In the genomic region with DNA sequence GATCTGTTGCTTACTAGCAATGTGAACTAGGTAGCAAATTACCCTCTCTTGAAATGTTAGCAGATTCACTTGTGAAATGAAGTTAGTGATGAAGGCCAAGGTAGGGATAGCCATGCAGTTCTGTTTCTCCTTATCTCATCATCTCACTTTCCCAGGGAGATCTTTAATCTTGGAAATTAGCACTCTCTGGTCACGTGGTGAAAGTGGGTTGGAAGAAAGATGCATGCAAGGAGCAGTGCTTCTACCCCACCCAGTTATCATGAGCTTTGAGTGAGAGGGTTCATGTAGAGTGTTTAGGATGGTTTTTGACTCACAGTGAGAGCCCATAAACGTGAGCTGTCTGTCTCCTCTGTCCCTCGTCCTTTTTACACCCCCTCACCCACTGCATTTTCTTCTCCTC, we compare ENCODE assay signal across 15 cellular contexts.
A peak's percentile ranks its signal among the peaks of the same experiment; 100 is the strongest.
DNase-seq lines count a peak whose midpoint lies in the region; TF ChIP-seq lines count a peak whose summit lies in the region.
"Had no signal": no experiment of that assay in that cellular context is flagged by ENCODE, and none has a peak within 500 bp of the region (broad histone marks: within the 10 kb centered on the region; RNA-seq: fewer than 3 reads in every experiment).

No MANE protein-coding gene starts in this region.

- no peak for TF ChIP-seq EP300 in SK-N-SH (IDR thresholded peaks at IDR 0.05; ENCODE audit: borderline replicate concordance in 1 of 2, low read depth in 1 of 2, low read length in 1 of 2)

- no peak for TF ChIP-seq RAD21 in SK-N-SH (IDR thresholded peaks at IDR 0.05; ENCODE audit: low read length)

- peaks cover 7% of the 10 kb centered on the region for H3K4me1 ChIP-seq in smooth muscle cell (ENCODE audit: low read depth)
- H3K4me1 ChIP-seq in SK-N-SH (ENCODE audit: control insufficient read depth in 1 of 2, insufficient read depth in 2 of 2, low read depth in 1 of 2, low read length in 1 of 2) = no peaks in the 10 kb centered on the region
- H3K4me1 ChIP-seq: Caco-2 had no signal

- no peaks in the 10 kb centered on the region for H3K27me3 ChIP-seq in smooth muscle cell (ENCODE audit: low read depth)
- no peaks in the 10 kb centered on the region for H3K27me3 ChIP-seq in SK-N-SH (ENCODE audit: insufficient read depth)

- H3K4me2 ChIP-seq in smooth muscle cell (no peak overlapping the region), SK-N-SH (no peak overlapping the region)
- H3K4me2 ChIP-seq: GM23338 had no signal

- H4K20me1 ChIP-seq in smooth muscle cell (ENCODE audit: low read depth) (no peaks in the 10 kb centered on the region), SK-N-SH (ENCODE audit: insufficient read depth) (no peaks in the 10 kb centered on the region)

- H3K27ac ChIP-seq in smooth muscle cell (ENCODE audit: low read depth) (peak overlapping the region; percentile 70), SK-N-SH (ENCODE audit: low read depth in 2 of 2, low read length in 1 of 2) (no peak overlapping the region)

- TF ChIP-seq CTCF in smooth muscle cell (IDR thresholded peaks at IDR 0.05; ENCODE audit: borderline replicate concordance, insufficient read depth, poor library complexity, severe bottlenecking) (no peak), SK-N-SH (IDR thresholded peaks at IDR 0.05) (no peak)

- DNase-seq in SK-N-DZ (ENCODE audit: low spot score) (peak; percentile 54), kidney tubule cell (ENCODE audit: low spot score) (peak; percentile 60), smooth muscle cell (lab: John Stamatoyannopoulos, UW; ENCODE audit: unreplicated experiment) (no peak), SK-N-SH (no peak), DMS53 treated with DMSO at 0.1 percent for 48 hours (lab: John Stamatoyannopoulos, UW; ENCODE audit: unreplicated experiment) (no peak)
- no peak for DNase-seq in activated naive CD4-positive, alpha-beta T cell treated with Interleukin-2 at 50 U/mL for 16 hours
- DNase-seq: C1 segment of cervical spinal cord; Caco-2; CD8-positive, alpha-beta T cell; DMS153; DMS79; GDM1; H9 had no signal

- CTCF ChIA-PET in SK-N-SH (lab: Yijun Ruan, JAX) = no interaction called here

- WGBS in smooth muscle cell (ENCODE audit: low lambda C conversion rate) = 24% methylated on average over 3 of the region's 3 CpGs
- WGBS in SK-N-SH (ENCODE audit: low lambda C conversion rate) = 16% methylated on average over 3 of the region's 3 CpGs

- H3K36me3 ChIP-seq in smooth muscle cell (ENCODE audit: low read depth) (no peaks in the 10 kb centered on the region), SK-N-SH (replicated peaks in 1 of 2; ENCODE audit: control insufficient read depth in 1 of 2, insufficient read depth in 2 of 2, low read length in 1 of 2) (no peaks in the 10 kb centered on the region)

- H3K9ac ChIP-seq in smooth muscle cell (ENCODE audit: low read depth) (no peak overlapping the region), SK-N-SH (no peak overlapping the region)

- H2AFZ ChIP-seq in smooth muscle cell (ENCODE audit: low read depth) (no peak overlapping the region), SK-N-SH (ENCODE audit: low read depth) (no peak overlapping the region)
- H2AFZ ChIP-seq: GM23338 had no signal

- H3F3A ChIP-seq in smooth muscle cell (ENCODE audit: low read depth) (peaks cover 5% of the 10 kb centered on the region), SK-N-SH (replicated peaks; ENCODE audit: insufficient read depth) (no peaks in the 10 kb centered on the region)

- H3K4me3 ChIP-seq in smooth muscle cell = no peak overlapping the region
- H3K4me3 ChIP-seq in SK-N-SH (ENCODE audit: low read depth in 2 of 2, low read length in 1 of 2) = no peak overlapping the region
- H3K4me3 ChIP-seq: GM12878, GM23338 had no signal

- H3K9me3 ChIP-seq in smooth muscle cell (replicated peaks; ENCODE audit: low read depth) (no peaks in the 10 kb centered on the region), SK-N-SH (no peaks in the 10 kb centered on the region)
- H3K9me3 ChIP-seq: Caco-2 had no signal

- H3K79me2 ChIP-seq in smooth muscle cell (ENCODE audit: low read depth) = no peaks in the 10 kb centered on the region
- H3K79me2 ChIP-seq in SK-N-SH (ENCODE audit: insufficient read depth) = no peaks in the 10 kb centered on the region

- POLR2A ChIA-PET in SK-N-SH (lab: Yijun Ruan, JAX) = no interaction called here

- no peaks in the 10 kb centered on the region for H3K9me2 ChIP-seq in SK-N-SH

TF ChIP-seq in SK-N-SH, 30 proteins besides CTCF, POLR2A, EP300 and RAD21:
- no peak for TF ChIP-seq GATA2 (CRISPR knock-in tag; IDR thresholded peaks at IDR 0.05)
- no peak for TF ChIP-seq RFX5 (IDR thresholded peaks at IDR 0.05; ENCODE audit: low read length)
- no peak for TF ChIP-seq MEF2A (IDR thresholded peaks at IDR 0.05; ENCODE audit: borderline replicate concordance, low read depth)
- TF ChIP-seq TCF12 (IDR thresholded peaks at IDR 0.05) = no peak
- TF ChIP-seq CHD2 (IDR thresholded peaks at IDR 0.05; ENCODE audit: low read length, partially characterized antibody) = no peak
- no peak for TF ChIP-seq NFIC (IDR thresholded peaks at IDR 0.05; ENCODE audit: borderline replicate concordance)
- no peak for TF ChIP-seq RCOR1 (IDR thresholded peaks at IDR 0.05; ENCODE audit: low read length)
- TF ChIP-seq, protein P1, sequence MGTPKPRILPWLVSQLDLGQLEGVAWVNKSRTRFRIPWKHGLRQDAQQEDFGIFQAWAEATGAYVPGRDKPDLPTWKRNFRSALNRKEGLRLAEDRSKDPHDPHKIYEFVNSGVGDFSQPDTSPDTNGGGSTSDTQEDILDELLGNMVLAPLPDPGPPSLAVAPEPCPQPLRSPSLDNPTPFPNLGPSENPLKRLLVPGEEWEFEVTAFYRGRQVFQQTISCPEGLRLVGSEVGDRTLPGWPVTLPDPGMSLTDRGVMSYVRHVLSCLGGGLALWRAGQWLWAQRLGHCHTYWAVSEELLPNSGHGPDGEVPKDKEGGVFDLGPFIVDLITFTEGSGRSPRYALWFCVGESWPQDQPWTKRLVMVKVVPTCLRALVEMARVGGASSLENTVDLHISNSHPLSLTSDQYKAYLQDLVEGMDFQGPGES (IDR thresholded peaks at IDR 0.05; ENCODE audit: low read depth, low read length) = no peak
- TF ChIP-seq TAF1 (IDR thresholded peaks at IDR 0.05; ENCODE audit: borderline replicate concordance, low read depth, low read length) = no peak
- TF ChIP-seq ELF1 (IDR thresholded peaks at IDR 0.05) = no peak
- no peak for TF ChIP-seq TEAD4 (IDR thresholded peaks at IDR 0.05; ENCODE audit: borderline replicate concordance, insufficient read depth)
- TF ChIP-seq, protein P2, sequence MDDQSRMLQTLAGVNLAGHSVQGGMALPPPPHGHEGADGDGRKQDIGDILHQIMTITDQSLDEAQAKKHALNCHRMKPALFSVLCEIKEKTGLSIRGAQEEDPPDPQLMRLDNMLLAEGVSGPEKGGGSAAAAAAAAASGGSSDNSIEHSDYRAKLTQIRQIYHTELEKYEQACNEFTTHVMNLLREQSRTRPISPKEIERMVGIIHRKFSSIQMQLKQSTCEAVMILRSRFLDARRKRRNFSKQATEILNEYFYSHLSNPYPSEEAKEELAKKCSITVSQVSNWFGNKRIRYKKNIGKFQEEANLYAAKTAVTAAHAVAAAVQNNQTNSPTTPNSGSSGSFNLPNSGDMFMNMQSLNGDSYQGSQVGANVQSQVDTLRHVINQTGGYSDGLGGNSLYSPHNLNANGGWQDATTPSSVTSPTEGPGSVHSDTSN (IDR thresholded peaks at IDR 0.05) = no peak
- TF ChIP-seq, protein P3, sequence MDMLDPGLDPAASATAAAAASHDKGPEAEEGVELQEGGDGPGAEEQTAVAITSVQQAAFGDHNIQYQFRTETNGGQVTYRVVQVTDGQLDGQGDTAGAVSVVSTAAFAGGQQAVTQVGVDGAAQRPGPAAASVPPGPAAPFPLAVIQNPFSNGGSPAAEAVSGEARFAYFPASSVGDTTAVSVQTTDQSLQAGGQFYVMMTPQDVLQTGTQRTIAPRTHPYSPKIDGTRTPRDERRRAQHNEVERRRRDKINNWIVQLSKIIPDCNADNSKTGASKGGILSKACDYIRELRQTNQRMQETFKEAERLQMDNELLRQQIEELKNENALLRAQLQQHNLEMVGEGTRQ (IDR thresholded peaks at IDR 0.05; ENCODE audit: borderline replicate concordance, low read depth, low read length) = no peak
- TF ChIP-seq RXRA (IDR thresholded peaks at IDR 0.05; ENCODE audit: borderline replicate concordance, low read depth) = no peak
- TF ChIP-seq, protein P4, sequence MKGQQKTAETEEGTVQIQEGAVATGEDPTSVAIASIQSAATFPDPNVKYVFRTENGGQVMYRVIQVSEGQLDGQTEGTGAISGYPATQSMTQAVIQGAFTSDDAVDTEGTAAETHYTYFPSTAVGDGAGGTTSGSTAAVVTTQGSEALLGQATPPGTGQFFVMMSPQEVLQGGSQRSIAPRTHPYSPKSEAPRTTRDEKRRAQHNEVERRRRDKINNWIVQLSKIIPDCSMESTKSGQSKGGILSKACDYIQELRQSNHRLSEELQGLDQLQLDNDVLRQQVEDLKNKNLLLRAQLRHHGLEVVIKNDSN (IDR thresholded peaks at IDR 0.05; ENCODE audit: borderline replicate concordance, low read depth) = no peak
- no peak for TF ChIP-seq FOXM1 (IDR thresholded peaks at IDR 0.05; ENCODE audit: low read depth)
- no peak for TF ChIP-seq POLR2AphosphoS5 (IDR thresholded peaks at IDR 0.05; ENCODE audit: low read depth, low read length)
- no peak for TF ChIP-seq YY1 (IDR thresholded peaks at IDR 0.05; ENCODE audit: low read depth)
- TF ChIP-seq, protein P5, sequence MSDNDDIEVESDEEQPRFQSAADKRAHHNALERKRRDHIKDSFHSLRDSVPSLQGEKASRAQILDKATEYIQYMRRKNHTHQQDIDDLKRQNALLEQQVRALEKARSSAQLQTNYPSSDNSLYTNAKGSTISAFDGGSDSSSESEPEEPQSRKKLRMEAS (IDR thresholded peaks at IDR 0.05; ENCODE audit: low read depth) = no peak

Comparison
In these comparisons a context has a peak if more than half of its experiments do, and no peak if none do; other contexts are left out.
1. DNase-seq: peak in SK-N-DZ (single experiment) and kidney tubule cell (single experiment); none in smooth muscle cell (single experiment), SK-N-SH (single experiment), DMS53 treated with DMSO at 0.1 percent for 48 hours (single experiment) and activated naive CD4-positive, alpha-beta T cell treated with Interleukin-2 at 50 U/mL for 16 hours (single experiment).